ENCODE assay signal across 19 cellular contexts in the genomic region with DNA sequence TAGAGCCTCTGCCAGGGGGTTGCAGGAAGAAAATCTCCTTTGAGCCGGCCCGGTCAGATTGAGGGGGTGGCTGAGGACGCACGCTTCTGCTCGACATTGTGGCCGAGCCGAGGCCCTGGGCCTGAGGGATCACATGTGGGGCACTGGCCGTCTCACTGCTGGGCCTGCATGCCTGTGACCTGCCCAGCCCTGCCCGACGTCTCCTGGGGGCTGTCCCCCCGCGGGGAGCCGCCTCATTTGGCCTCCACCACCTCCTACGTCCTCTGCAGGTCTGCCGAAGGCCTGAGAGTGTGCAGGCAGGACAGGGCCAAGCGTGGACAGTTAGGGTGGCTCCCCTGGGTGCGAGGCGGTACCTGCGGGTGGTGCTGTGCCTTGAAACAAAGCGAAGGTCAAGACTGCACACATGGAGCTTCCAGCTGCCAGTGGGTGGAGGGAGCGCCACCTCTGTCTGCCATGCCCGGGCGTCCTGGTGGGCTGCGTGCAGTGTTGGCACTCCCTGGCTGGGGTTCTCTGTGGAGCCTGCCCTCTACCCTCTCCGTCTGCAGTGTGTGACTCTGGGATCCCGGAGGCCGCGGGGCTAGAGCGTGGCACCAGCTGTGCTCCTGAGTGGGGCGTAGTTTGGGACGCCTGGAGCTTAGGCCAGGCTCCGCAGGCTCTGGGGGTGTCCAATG.
"Had no signal": no experiment of that assay in that cellular context is flagged by ENCODE, and none has a peak within 500 bp of the region (broad histone marks: within the 10 kb centered on the region; RNA-seq: fewer than 3 reads in every experiment).

No MANE protein-coding gene starts in this region.

- H3K4me3 ChIP-seq: prostate gland, right lobe of liver, spleen, testis, upper lobe of left lung had no signal

- H3K27ac Mint-ChIP-seq: activated naive CD4-positive, alpha-beta T cell treated with anti-CD3 and anti-CD28 coated beads, Interleukin-2, amount 50 U/mL, for 24 hours; activated T-cell treated with anti-CD3 and anti-CD28 coated beads, Interleukin-2, amount 50 U/mL, for 72 hours; stimulated activated memory B cell treated with anti-CD40 and anti-IgM and Interleukin-4, amounts not matched to agents 10 μg/mL and 1 μg/mL and 100 μg/mL, for 72 hours; T-helper 1 cell treated with Interleukin-12 subunit alpha and Interleukin-12 subunit beta and Interleukin-4 antibody, amounts not matched to agents 30 μg/mL and 1 μg/mL, for 36 hours had no signal

- FAIRE-seq: astrocyte, bronchial epithelial cell, islet of Langerhans had no signal

- DNase-seq: activated CD4-positive, CD25-positive, alpha-beta regulatory T cell treated with anti-CD3 and anti-CD28 coated beads, Interleukin-2, amount 50 U/mL, for 72 hours; activated effector memory CD4-positive, alpha-beta T cell treated with anti-CD3 and anti-CD28 coated beads, Interleukin-2, amount 50 U/mL, for 16 hours; activated T-cell treated with anti-CD3 and anti-CD28 coated beads, Interleukin-2, amount 50 U/mL, for 72 hours; effector CD4-positive, alpha-beta T cell; hippocampal formation; right lobe of liver; spleen; stimulated activated CD4-positive, alpha-beta T cell treated with anti-CD3 and anti-CD28 coated beads, Interleukin-4, amount 100 ng/mL, for 4 hours; testis; upper lobe of left lung had no signal

- H3K27ac ChIP-seq: prostate gland, right lobe of liver, spleen, testis, upper lobe of left lung had no signal

- H3K9me3 ChIP-seq: prostate gland, right lobe of liver, testis, upper lobe of left lung had no signal

- H3K36me3 ChIP-seq: prostate gland, right lobe of liver had no signal

- H3K4me3 Mint-ChIP-seq: activated naive CD4-positive, alpha-beta T cell treated with anti-CD3 and anti-CD28 coated beads, Interleukin-2, amount 50 U/mL, for 24 hours; activated T-cell treated with anti-CD3 and anti-CD28 coated beads, Interleukin-2, amount 50 U/mL, for 72 hours; mesothelial cell of epicardium; stimulated activated memory B cell treated with anti-CD40 and anti-IgM and Interleukin-4, amounts not matched to agents 10 μg/mL and 1 μg/mL and 100 μg/mL, for 72 hours; T-helper 1 cell treated with Interleukin-12 subunit alpha and Interleukin-12 subunit beta and Interleukin-4 antibody, amounts not matched to agents 30 μg/mL and 1 μg/mL, for 36 hours had no signal

- H3K27me3 ChIP-seq: right lobe of liver, spleen, testis, upper lobe of left lung had no signal

- ATAC-seq: activated T-cell treated with anti-CD3 and anti-CD28 coated beads, Interleukin-2, amount 50 U/mL, for 72 hours; esophagus mucosa; stimulated activated memory B cell treated with anti-CD40 and anti-IgM and Interleukin-4, amounts not matched to agents 10 μg/mL and 1 μg/mL and 100 μg/mL, for 72 hours had no signal

- H3K27me3 Mint-ChIP-seq: activated naive CD4-positive, alpha-beta T cell treated with anti-CD3 and anti-CD28 coated beads, Interleukin-2, amount 50 U/mL, for 24 hours; stimulated activated memory B cell treated with anti-CD40 and anti-IgM and Interleukin-4, amounts not matched to agents 10 μg/mL and 1 μg/mL and 100 μg/mL, for 72 hours had no signal

- H3K4me1 ChIP-seq: prostate gland, right lobe of liver, spleen, upper lobe of left lung had no signal

- H3K9me3 Mint-ChIP-seq: activated naive CD4-positive, alpha-beta T cell treated with anti-CD3 and anti-CD28 coated beads, Interleukin-2, amount 50 U/mL, for 24 hours; activated T-cell treated with anti-CD3 and anti-CD28 coated beads, Interleukin-2, amount 50 U/mL, for 72 hours; stimulated activated memory B cell treated with anti-CD40 and anti-IgM and Interleukin-4, amounts not matched to agents 10 μg/mL and 1 μg/mL and 100 μg/mL, for 72 hours had no signal
